In the genomic region with DNA sequence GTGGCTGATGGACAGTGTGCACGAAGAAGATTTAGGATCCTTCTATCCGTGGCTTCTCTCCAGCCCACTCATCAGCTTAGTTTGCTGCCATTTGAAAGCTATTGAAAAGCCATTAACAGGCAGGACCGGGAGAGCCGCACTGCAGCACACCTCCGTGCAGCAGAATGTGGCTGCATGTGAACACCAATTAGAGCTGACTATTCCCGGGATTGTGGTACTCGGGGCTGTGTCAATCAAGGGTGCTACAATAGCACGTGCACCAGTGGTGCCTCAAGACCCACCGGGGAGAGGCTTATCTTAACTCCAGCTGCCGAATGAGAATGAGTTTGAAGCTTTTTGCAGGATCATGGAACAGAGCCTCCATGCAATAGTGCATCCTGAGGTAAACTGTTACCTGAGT, we compare ENCODE assay signal across 27 cellular contexts. TPM values are rescaled to one million over a fixed set of nuclear protein-coding genes. Genes with fewer than 3 reads are reported as not detected.
DNase-seq lines count a peak whose midpoint lies in the region; ATAC-seq and TF ChIP-seq lines count a peak whose summit lies in the region.
"Had no signal": no experiment of that assay in that cellular context is flagged by ENCODE, and none has a peak within 500 bp of the region (broad histone marks: within the 10 kb centered on the region; RNA-seq: fewer than 3 reads in every experiment).

A gene (plus strand): TSS at position 259 of the 400 bp plus-strand sequence. CDS start 234 bp downstream, outside the sequence.

- H3K27me3 Mint-ChIP-seq in GM23338 (ENCODE audit: insufficient read depth, low read depth, poor library complexity) = no peaks in the 10 kb centered on the region
- H3K27me3 Mint-ChIP-seq: activated CD4-positive, alpha-beta T cell treated with anti-CD3 and anti-CD28 coated beads, Interleukin-2, amount 10 ng/mL, durations not matched to agents 24 days and 14 days; activated naive CD8-positive, alpha-beta T cell treated with anti-CD3 and anti-CD28 coated beads, Interleukin-2, amount 50 U/mL, for 24 hours had no signal

- H3K36me3 ChIP-seq in BLaER1 (no peaks in the 10 kb centered on the region), GM23338 (ENCODE audit: insufficient read depth) (no peaks in the 10 kb centered on the region), neural cell (ENCODE audit: insufficient read depth, low read length) (no peaks in the 10 kb centered on the region)
- H3K36me3 ChIP-seq: heart right ventricle, right lobe of liver had no signal

- peak; percentile 70 for TF ChIP-seq EP300 in neural cell (conservative IDR thresholded peaks at IDR 0.05; ENCODE audit: poor library complexity, severe bottlenecking)

- peak; percentile 94 for ATAC-seq in GM23338
- ATAC-seq: activated naive CD8-positive, alpha-beta T cell treated with anti-CD3 and anti-CD28 coated beads, Interleukin-2, amount 50 U/mL, for 24 hours; GM12878; right lobe of liver had no signal

- CTCF ChIA-PET in GM10248 (lab: Yijun Ruan, JAX) = interaction anchor here (0.9 kb wide), 1 partner anchor 13 kb away, joined by 4 read pairs; no protein-coding TSS in a partner anchor

- no peak within 1 kb of the TSS for H3K9ac ChIP-seq in BLaER1
- no peak within 1 kb of the TSS for H3K9ac ChIP-seq in neural cell (ENCODE audit: low read length)

- no peak within 1 kb of the TSS for H3K4me3 Mint-ChIP-seq in GM23338
- H3K4me3 Mint-ChIP-seq: activated CD4-positive, alpha-beta T cell treated with anti-CD3 and anti-CD28 coated beads, Interleukin-2, amount 10 ng/mL, durations not matched to agents 24 days and 14 days; activated naive CD8-positive, alpha-beta T cell treated with anti-CD3 and anti-CD28 coated beads, Interleukin-2, amount 50 U/mL, for 24 hours; CD14-positive monocyte; neural crest cell; type B pancreatic cell had no signal

- H3K9me3 Mint-ChIP-seq in GM23338 = peaks cover 7% of the 10 kb centered on the region; the same call in 1 of the 3 replicates
- H3K9me3 Mint-ChIP-seq: activated CD4-positive, alpha-beta T cell treated with anti-CD3 and anti-CD28 coated beads, Interleukin-2, amount 10 ng/mL, durations not matched to agents 24 days and 14 days; neural crest cell; type B pancreatic cell had no signal

- peaks cover 3% of the 10 kb centered on the region; the same call in 1 of the 3 replicates for H3K36me3 Mint-ChIP-seq in GM23338 (ENCODE audit: low read depth)
- H3K36me3 Mint-ChIP-seq: CD14-positive monocyte, type B pancreatic cell had no signal

- H2AFZ ChIP-seq in GM23338 = peak within 1 kb of the TSS; percentile 33; the same call in 1 of the 2 replicates
- H2AFZ ChIP-seq in neural cell (ENCODE audit: low read depth, low read length) = no peak within 1 kb of the TSS

- H3K9me3 ChIP-seq in BLaER1 = no peaks in the 10 kb centered on the region
- H3K9me3 ChIP-seq in neural cell (ENCODE audit: low read length) = no peaks in the 10 kb centered on the region
- H3K9me3 ChIP-seq: right lobe of liver had no signal

- H3K27me3 ChIP-seq in BLaER1 (no peaks in the 10 kb centered on the region), GM23338 (ENCODE audit: insufficient read depth) (no peaks in the 10 kb centered on the region), neural cell (ENCODE audit: insufficient read depth, low read depth, low read length) (no peaks in the 10 kb centered on the region)
- H3K27me3 ChIP-seq: right lobe of liver had no signal

- H3K27ac Mint-ChIP-seq in GM23338 = no peak within 1 kb of the TSS
- H3K27ac Mint-ChIP-seq: activated CD4-positive, alpha-beta T cell treated with anti-CD3 and anti-CD28 coated beads, Interleukin-2, amount 10 ng/mL, durations not matched to agents 24 days and 14 days; activated naive CD8-positive, alpha-beta T cell treated with anti-CD3 and anti-CD28 coated beads, Interleukin-2, amount 50 U/mL, for 24 hours; CD14-positive monocyte; type B pancreatic cell had no signal

- H3F3A ChIP-seq in GM23338 (replicated peaks; ENCODE audit: low read depth) (no peaks in the 10 kb centered on the region), neural cell (ENCODE audit: insufficient read depth, low read length, poor library complexity, severe bottlenecking) (no peaks in the 10 kb centered on the region)

- no peaks in the 10 kb centered on the region for H4K20me1 ChIP-seq in BLaER1
- no peaks in the 10 kb centered on the region for H4K20me1 ChIP-seq in GM23338 (replicated peaks; ENCODE audit: insufficient read depth)
- H4K20me1 ChIP-seq in neural cell (ENCODE audit: insufficient read depth) = no peaks in the 10 kb centered on the region

- H3K4me2 ChIP-seq in BLaER1 (peak within 1 kb of the TSS; percentile 57), GM23338 (no peak within 1 kb of the TSS), neural cell (ENCODE audit: low read length) (peak within 1 kb of the TSS; percentile 29)

- POLR2A ChIA-PET in GM10248 (lab: Yijun Ruan, JAX) = no interaction called here

- H3K4me3 ChIP-seq in BLaER1 (no peak within 1 kb of the TSS), GM23338 (no peak within 1 kb of the TSS), neural cell (ENCODE audit: low read length) (peak within 1 kb of the TSS; percentile 57), foreskin fibroblast (ENCODE audit: low read depth in 1 of 2, low read length in 2 of 2) (no peak within 1 kb of the TSS)
- H3K4me3 ChIP-seq: GM12878, right lobe of liver had no signal

- H3K4me1 Mint-ChIP-seq in GM23338 = peaks cover 11% of the 10 kb centered on the region; the same call in 2 of the 3 replicates
- H3K4me1 Mint-ChIP-seq: activated CD4-positive, alpha-beta T cell treated with anti-CD3 and anti-CD28 coated beads, Interleukin-2, amount 10 ng/mL, durations not matched to agents 24 days and 14 days; activated naive CD8-positive, alpha-beta T cell treated with anti-CD3 and anti-CD28 coated beads, Interleukin-2, amount 50 U/mL, for 24 hours; CD14-positive monocyte had no signal

- TF ChIP-seq RAD21 in neural cell (conservative IDR thresholded peaks at IDR 0.05) = peak; percentile 39

- H3K79me2 ChIP-seq in GM23338 (replicated peaks; ENCODE audit: insufficient read depth) (no peaks in the 10 kb centered on the region), neural cell (replicated peaks; ENCODE audit: insufficient read depth, low read length) (no peaks in the 10 kb centered on the region)

- no peak for TF ChIP-seq CTCF in GM23338 (conservative IDR thresholded peaks at IDR 0.05; ENCODE audit: low read depth in 2 of 2)
- no peak for TF ChIP-seq CTCF in neural cell (IDR thresholded peaks at IDR 0.05; ENCODE audit: poor library complexity, severe bottlenecking)
- no peak for TF ChIP-seq CTCF in GM10248 (IDR thresholded peaks at IDR 0.05; ENCODE audit: control extremely low read depth, extremely low read depth, low read depth, missing control alignments)
- TF ChIP-seq CTCF in foreskin fibroblast (IDR thresholded peaks at IDR 0.05; ENCODE audit: low read depth, low read length) = no peak

- H3K9me2 ChIP-seq in GM23338 (ENCODE audit: insufficient read depth) (peaks cover 5% of the 10 kb centered on the region), neural cell (ENCODE audit: insufficient read depth, low read length) (no peaks in the 10 kb centered on the region)

- H3K4me1 ChIP-seq in BLaER1 = peaks cover 21% of the 10 kb centered on the region
- H3K4me1 ChIP-seq in GM23338 (ENCODE audit: insufficient read depth) = no peaks in the 10 kb centered on the region
- H3K4me1 ChIP-seq: heart right ventricle, right lobe of liver had no signal

- peak; percentile 11 for DNase-seq in GM23338 (ENCODE audit: low spot score)
- peak; percentile 3 for DNase-seq in astrocyte of the hippocampus (ENCODE audit: low read depth, low spot score)
- DNase-seq in H4 (ENCODE audit: low spot score) = no peak
- DNase-seq in GM10248 (ENCODE audit: extremely low spot score) = no peak
- no peak for DNase-seq in foreskin fibroblast
- DNase-seq: activated CD4-positive, alpha-beta T cell treated with anti-CD3 and anti-CD28 coated beads, Interleukin-2, amount 10 ng/mL, durations not matched to agents 24 days and 14 days; activated gamma-delta T cell; activated naive CD8-positive, alpha-beta T cell treated with anti-CD3 and anti-CD28 coated beads, Interleukin-2, amount 50 U/mL, for 24 hours; activated T-cell treated with anti-CD3 and anti-CD28 coated beads, Interleukin-2, amount 50 U/mL, for 1 hour; effector CD4-positive, alpha-beta T cell; heart right ventricle; Karpas-422; NCI-H187; NCI-H774; right lobe of liver; stimulated activated CD4-positive, alpha-beta T cell treated with anti-CD3 and anti-CD28 coated beads, Interleukin-12 subunit alpha, Interleukin-12 subunit beta, amount 100 ng/mL, for 4 hours; stimulated activated CD4-positive, alpha-beta T cell treated with anti-CD3 and anti-CD28 coated beads, Interleukin-4, amount 100 ng/mL, for 1 hour had no signal

- H3K27ac ChIP-seq in BLaER1 = no peak within 1 kb of the TSS
- no peak within 1 kb of the TSS for H3K27ac ChIP-seq in GM23338 (ENCODE audit: low read depth)
- peak within 1 kb of the TSS; percentile 13 for H3K27ac ChIP-seq in neural cell (ENCODE audit: low read length)
- H3K27ac ChIP-seq: epithelial cell of prostate, heart right ventricle, right lobe of liver had no signal

RNA-seq across cellular contexts. Expression of the gene that starts here (rescaled TPM):
- 0.10 TPM in 1 of 2 replicates, not detected in the other for total RNA-seq in GM23338 (2014; rRNA removed; shearing (Covaris generic))
- polyA plus RNA-seq in GM23338 (2016; fragmentation: Nextera tagmentation; extraction: Ambion mirVana) (0.03 and 0.13 TPM in 2 replicates), neural cell (2.0 and 2.5 TPM in 2 replicates)
- polyA minus RNA-seq in neural cell = 27.5 and 30.0 TPM in 2 replicates
- 0.04 TPM in 2 replicates for total RNA-seq in H4 (2014; rRNA removed; shearing (Covaris generic))
- total RNA-seq: activated CD4-positive, alpha-beta T cell treated with anti-CD3 and anti-CD28 coated beads, Interleukin-2, amount 10 ng/mL, durations not matched to agents 24 days and 14 days; activated CD8-positive, alpha-beta memory T cell treated with anti-CD3 and anti-CD28 coated beads for 36 hours; lung microvascular endothelial cell; T-helper 2 cell treated with Interferon-gamma antibody and Interleukin-4, amounts not matched to agents 100 ng/mL and 5 ng/mL, for 36 hours had no signal
- polyA plus RNA-seq: CD14-positive monocyte had no signal

Comparison
In these comparisons a context has a peak if more than half of its experiments do, and no peak if none do; other contexts are left out.
1. Peak in DNase-seq and ATAC-seq in GM23338; RNA of the gene not detected or under 1 TPM.